8 cellular contexts compared by ENCODE assay signal in genomic region chr9:96058218-96058617, GRCh38.
"Had no signal": no experiment of that assay in that cellular context is flagged by ENCODE, and none has a peak within 500 bp of the region (broad histone marks: within the 10 kb centered on the region; RNA-seq: fewer than 3 reads in every experiment).

No MANE protein-coding gene starts in this region.

- ATAC-seq: GM12878 had no signal

- DNase-seq: GDM1, GF-D8 had no signal

- FAIRE-seq: G401.6, GM12878, GM12891, GM12892, GM18507, GM19239 had no signal

- H3K4me3 ChIP-seq: GM12878 had no signal
